Comparison of ENCODE assay signal across 1 cellular context in genomic region chr7:122143751-122144711, GRCh38.
TF ChIP-seq lines count a peak whose summit lies in the region.

TSS of gene AASS (minus strand) at chr7:122144249. CDS start at chr7:122133726, 10,523 bp downstream.

TF ChIP-seq in HepG2, 621 proteins besides CTCF, POLR2A, EP300 and RAD21 (continued from another document and continues in another):
- TF ChIP-seq, protein P1, sequence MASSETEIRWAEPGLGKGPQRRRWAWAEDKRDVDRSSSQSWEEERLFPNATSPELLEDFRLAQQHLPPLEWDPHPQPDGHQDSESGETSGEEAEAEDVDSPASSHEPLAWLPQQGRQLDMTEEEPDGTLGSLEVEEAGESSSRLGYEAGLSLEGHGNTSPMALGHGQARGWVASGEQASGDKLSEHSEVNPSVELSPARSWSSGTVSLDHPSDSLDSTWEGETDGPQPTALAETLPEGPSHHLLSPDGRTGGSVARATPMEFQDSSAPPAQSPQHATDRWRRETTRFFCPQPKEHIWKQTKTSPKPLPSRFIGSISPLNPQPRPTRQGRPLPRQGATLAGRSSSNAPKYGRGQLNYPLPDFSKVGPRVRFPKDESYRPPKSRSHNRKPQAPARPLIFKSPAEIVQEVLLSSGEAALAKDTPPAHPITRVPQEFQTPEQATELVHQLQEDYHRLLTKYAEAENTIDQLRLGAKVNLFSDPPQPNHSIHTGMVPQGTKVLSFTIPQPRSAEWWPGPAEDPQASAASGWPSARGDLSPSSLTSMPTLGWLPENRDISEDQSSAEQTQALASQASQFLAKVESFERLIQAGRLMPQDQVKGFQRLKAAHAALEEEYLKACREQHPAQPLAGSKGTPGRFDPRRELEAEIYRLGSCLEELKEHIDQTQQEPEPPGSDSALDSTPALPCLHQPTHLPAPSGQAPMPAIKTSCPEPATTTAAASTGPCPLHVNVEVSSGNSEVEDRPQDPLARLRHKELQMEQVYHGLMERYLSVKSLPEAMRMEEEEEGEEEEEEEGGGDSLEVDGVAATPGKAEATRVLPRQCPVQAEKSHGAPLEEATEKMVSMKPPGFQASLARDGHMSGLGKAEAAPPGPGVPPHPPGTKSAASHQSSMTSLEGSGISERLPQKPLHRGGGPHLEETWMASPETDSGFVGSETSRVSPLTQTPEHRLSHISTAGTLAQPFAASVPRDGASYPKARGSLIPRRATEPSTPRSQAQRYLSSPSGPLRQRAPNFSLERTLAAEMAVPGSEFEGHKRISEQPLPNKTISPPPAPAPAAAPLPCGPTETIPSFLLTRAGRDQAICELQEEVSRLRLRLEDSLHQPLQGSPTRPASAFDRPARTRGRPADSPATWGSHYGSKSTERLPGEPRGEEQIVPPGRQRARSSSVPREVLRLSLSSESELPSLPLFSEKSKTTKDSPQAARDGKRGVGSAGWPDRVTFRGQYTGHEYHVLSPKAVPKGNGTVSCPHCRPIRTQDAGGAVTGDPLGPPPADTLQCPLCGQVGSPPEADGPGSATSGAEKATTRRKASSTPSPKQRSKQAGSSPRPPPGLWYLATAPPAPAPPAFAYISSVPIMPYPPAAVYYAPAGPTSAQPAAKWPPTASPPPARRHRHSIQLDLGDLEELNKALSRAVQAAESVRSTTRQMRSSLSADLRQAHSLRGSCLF (CRISPR knock-in tag; IDR thresholded peaks at IDR 0.05; ENCODE audit: borderline replicate concordance): no peak
- peak; percentile 43 for TF ChIP-seq TAF1 (CRISPR knock-in tag; IDR thresholded peaks at IDR 0.05)
- TF ChIP-seq CCAR2 (optimal IDR thresholded peaks at IDR 0.05; ENCODE audit: low read depth, low read length): no peak
- TF ChIP-seq HIVEP1 (CRISPR knock-in tag; IDR thresholded peaks at IDR 0.05): no peak; the same call in 1 of the 2 replicates
- no peak for TF ChIP-seq ZNF775 (CRISPR knock-in tag; IDR thresholded peaks at IDR 0.05; ENCODE audit: borderline replicate concordance)
- TF ChIP-seq MED1 (CRISPR knock-in tag; IDR thresholded peaks at IDR 0.05): no peak
- peak; percentile 33 for TF ChIP-seq KAT8 (CRISPR knock-in tag; IDR thresholded peaks at IDR 0.05)
- no peak for TF ChIP-seq PCBP2 (optimal IDR thresholded peaks at IDR 0.05; ENCODE audit: low read depth, low read length, poor library complexity, severe bottlenecking)
- peak; percentile 77 for TF ChIP-seq GATAD2A (CRISPR knock-in tag; IDR thresholded peaks at IDR 0.05)
- no peak for TF ChIP-seq TFDP1 (CRISPR knock-in tag; IDR thresholded peaks at IDR 0.05; ENCODE audit: borderline replicate concordance)
- 0 out of 2 replicates have a peak, but pooled peaks have one; percentile 55 for TF ChIP-seq ARNT2 (CRISPR knock-in tag; IDR thresholded peaks at IDR 0.05; ENCODE audit: low read depth)
- TF ChIP-seq MIXL1 (CRISPR knock-in tag; IDR thresholded peaks at IDR 0.05): 0 out of 2 replicates have a peak, but pooled peaks have one; percentile 30
- no peak for TF ChIP-seq SIN3A (IDR thresholded peaks at IDR 0.05; ENCODE audit: borderline replicate concordance, low read depth, low read length)
- TF ChIP-seq DPF2 (CRISPR knock-in tag; IDR thresholded peaks at IDR 0.05; ENCODE audit: borderline replicate concordance, low read depth): no peak
- peak; percentile 95 for TF ChIP-seq ATF1 (CRISPR knock-in tag; IDR thresholded peaks at IDR 0.05)
- no peak for TF ChIP-seq ZNF850 (CRISPR knock-in tag; conservative IDR thresholded peaks at IDR 0.05)
- no peak for TF ChIP-seq MLLT10 (CRISPR knock-in tag; IDR thresholded peaks at IDR 0.05)
- peak; percentile 68; the same call in 1 of the 2 replicates for TF ChIP-seq HNF1B (CRISPR knock-in tag; IDR thresholded peaks at IDR 0.05)
- TF ChIP-seq HMGXB4 (CRISPR knock-in tag; IDR thresholded peaks at IDR 0.05; ENCODE audit: borderline replicate concordance in 1 of 2, low read depth in 1 of 2): peak; percentile 42 to 80; a peak in 3 of 4 replicates
- no peak for TF ChIP-seq ZNF652 (CRISPR knock-in tag; IDR thresholded peaks at IDR 0.05; ENCODE audit: borderline replicate concordance, low read depth)
- peak; percentile 70 for TF ChIP-seq KMT2B (CRISPR knock-in tag; IDR thresholded peaks at IDR 0.05)
- peak; percentile 91 for TF ChIP-seq NFYC (CRISPR knock-in tag; IDR thresholded peaks at IDR 0.05)
- TF ChIP-seq, protein P2, sequence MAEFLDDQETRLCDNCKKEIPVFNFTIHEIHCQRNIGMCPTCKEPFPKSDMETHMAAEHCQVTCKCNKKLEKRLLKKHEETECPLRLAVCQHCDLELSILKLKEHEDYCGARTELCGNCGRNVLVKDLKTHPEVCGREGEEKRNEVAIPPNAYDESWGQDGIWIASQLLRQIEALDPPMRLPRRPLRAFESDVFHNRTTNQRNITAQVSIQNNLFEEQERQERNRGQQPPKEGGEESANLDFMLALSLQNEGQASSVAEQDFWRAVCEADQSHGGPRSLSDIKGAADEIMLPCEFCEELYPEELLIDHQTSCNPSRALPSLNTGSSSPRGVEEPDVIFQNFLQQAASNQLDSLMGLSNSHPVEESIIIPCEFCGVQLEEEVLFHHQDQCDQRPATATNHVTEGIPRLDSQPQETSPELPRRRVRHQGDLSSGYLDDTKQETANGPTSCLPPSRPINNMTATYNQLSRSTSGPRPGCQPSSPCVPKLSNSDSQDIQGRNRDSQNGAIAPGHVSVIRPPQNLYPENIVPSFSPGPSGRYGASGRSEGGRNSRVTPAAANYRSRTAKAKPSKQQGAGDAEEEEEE (CRISPR knock-in tag; IDR thresholded peaks at IDR 0.05; ENCODE audit: borderline replicate concordance): no peak
- no peak; the same call in 1 of the 2 replicates for TF ChIP-seq IRX3 (CRISPR knock-in tag; IDR thresholded peaks at IDR 0.05; ENCODE audit: borderline replicate concordance, low read depth)
- no peak for TF ChIP-seq TCF12 (IDR thresholded peaks at IDR 0.05)
- TF ChIP-seq TCF12 (CRISPR knock-in tag; IDR thresholded peaks at IDR 0.05): peak; percentile 11; the same call in 1 of the 2 replicates
- peak; percentile 49; the same call in 1 of the 2 replicates for TF ChIP-seq KDM2A (CRISPR knock-in tag; IDR thresholded peaks at IDR 0.05; ENCODE audit: borderline replicate concordance, low read depth)
- no peak for TF ChIP-seq NCOA5 (CRISPR knock-in tag; IDR thresholded peaks at IDR 0.05)
- no peak for TF ChIP-seq NFATC3 (CRISPR knock-in tag; IDR thresholded peaks at IDR 0.05)
- no peak for TF ChIP-seq ZBTB7A (CRISPR knock-in tag; IDR thresholded peaks at IDR 0.05)
- no peak for TF ChIP-seq ZNF83 (CRISPR knock-in tag; IDR thresholded peaks at IDR 0.05; ENCODE audit: borderline replicate concordance)
- no peak for TF ChIP-seq TERF1 (CRISPR knock-in tag; IDR thresholded peaks at IDR 0.05)
- TF ChIP-seq HNF4A (CRISPR knock-in tag; IDR thresholded peaks at IDR 0.05): peak; percentile 93
- TF ChIP-seq ZNF253 (CRISPR knock-in tag; IDR thresholded peaks at IDR 0.05; ENCODE audit: borderline replicate concordance): no peak; the same call in 1 of the 2 replicates
- peak; percentile 14; the same call in 1 of the 2 replicates for TF ChIP-seq NCOA2 (CRISPR knock-in tag; IDR thresholded peaks at IDR 0.05)
- TF ChIP-seq, protein P3, sequence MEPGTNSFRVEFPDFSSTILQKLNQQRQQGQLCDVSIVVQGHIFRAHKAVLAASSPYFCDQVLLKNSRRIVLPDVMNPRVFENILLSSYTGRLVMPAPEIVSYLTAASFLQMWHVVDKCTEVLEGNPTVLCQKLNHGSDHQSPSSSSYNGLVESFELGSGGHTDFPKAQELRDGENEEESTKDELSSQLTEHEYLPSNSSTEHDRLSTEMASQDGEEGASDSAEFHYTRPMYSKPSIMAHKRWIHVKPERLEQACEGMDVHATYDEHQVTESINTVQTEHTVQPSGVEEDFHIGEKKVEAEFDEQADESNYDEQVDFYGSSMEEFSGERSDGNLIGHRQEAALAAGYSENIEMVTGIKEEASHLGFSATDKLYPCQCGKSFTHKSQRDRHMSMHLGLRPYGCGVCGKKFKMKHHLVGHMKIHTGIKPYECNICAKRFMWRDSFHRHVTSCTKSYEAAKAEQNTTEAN (CRISPR knock-in tag; conservative IDR thresholded peaks at IDR 0.05): no peak
- peak; percentile 72 for TF ChIP-seq SP2 (CRISPR knock-in tag; IDR thresholded peaks at IDR 0.05)
- no peak for TF ChIP-seq CAMTA2 (CRISPR knock-in tag; IDR thresholded peaks at IDR 0.05; ENCODE audit: borderline replicate concordance)
- no peak for TF ChIP-seq JUN (CRISPR knock-in tag; IDR thresholded peaks at IDR 0.05)
- TF ChIP-seq ZNF709 (CRISPR knock-in tag; IDR thresholded peaks at IDR 0.05): peak; percentile 69; the same call in 1 of the 2 replicates
- TF ChIP-seq, protein P4, sequence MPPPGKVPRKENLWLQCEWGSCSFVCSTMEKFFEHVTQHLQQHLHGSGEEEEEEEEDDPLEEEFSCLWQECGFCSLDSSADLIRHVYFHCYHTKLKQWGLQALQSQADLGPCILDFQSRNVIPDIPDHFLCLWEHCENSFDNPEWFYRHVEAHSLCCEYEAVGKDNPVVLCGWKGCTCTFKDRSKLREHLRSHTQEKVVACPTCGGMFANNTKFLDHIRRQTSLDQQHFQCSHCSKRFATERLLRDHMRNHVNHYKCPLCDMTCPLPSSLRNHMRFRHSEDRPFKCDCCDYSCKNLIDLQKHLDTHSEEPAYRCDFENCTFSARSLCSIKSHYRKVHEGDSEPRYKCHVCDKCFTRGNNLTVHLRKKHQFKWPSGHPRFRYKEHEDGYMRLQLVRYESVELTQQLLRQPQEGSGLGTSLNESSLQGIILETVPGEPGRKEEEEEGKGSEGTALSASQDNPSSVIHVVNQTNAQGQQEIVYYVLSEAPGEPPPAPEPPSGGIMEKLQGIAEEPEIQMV (CRISPR knock-in tag; IDR thresholded peaks at IDR 0.05; ENCODE audit: low read depth): no peak
- no peak for TF ChIP-seq ZNF747 (CRISPR knock-in tag; IDR thresholded peaks at IDR 0.05; ENCODE audit: borderline replicate concordance)
- no peak for TF ChIP-seq SOX6 (IDR thresholded peaks at IDR 0.05)
- TF ChIP-seq SOX6 (CRISPR knock-in tag; IDR thresholded peaks at IDR 0.05): peak; percentile 59; the same call in 1 of the 2 replicates
- peak; percentile 68; the same call in 1 of the 2 replicates for TF ChIP-seq ZGPAT (CRISPR knock-in tag; IDR thresholded peaks at IDR 0.05)
- no peak for TF ChIP-seq TOE1 (CRISPR knock-in tag; IDR thresholded peaks at IDR 0.05)
- TF ChIP-seq MYNN (CRISPR knock-in tag; IDR thresholded peaks at IDR 0.05; ENCODE audit: low read depth): no peak
- TF ChIP-seq, protein P5, sequence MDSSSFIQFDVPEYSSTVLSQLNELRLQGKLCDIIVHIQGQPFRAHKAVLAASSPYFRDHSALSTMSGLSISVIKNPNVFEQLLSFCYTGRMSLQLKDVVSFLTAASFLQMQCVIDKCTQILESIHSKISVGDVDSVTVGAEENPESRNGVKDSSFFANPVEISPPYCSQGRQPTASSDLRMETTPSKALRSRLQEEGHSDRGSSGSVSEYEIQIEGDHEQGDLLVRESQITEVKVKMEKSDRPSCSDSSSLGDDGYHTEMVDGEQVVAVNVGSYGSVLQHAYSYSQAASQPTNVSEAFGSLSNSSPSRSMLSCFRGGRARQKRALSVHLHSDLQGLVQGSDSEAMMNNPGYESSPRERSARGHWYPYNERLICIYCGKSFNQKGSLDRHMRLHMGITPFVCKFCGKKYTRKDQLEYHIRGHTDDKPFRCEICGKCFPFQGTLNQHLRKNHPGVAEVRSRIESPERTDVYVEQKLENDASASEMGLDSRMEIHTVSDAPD (CRISPR knock-in tag; IDR thresholded peaks at IDR 0.05): no peak
